Comparison of ENCODE assay signal across 20 cellular contexts in the genomic region with DNA sequence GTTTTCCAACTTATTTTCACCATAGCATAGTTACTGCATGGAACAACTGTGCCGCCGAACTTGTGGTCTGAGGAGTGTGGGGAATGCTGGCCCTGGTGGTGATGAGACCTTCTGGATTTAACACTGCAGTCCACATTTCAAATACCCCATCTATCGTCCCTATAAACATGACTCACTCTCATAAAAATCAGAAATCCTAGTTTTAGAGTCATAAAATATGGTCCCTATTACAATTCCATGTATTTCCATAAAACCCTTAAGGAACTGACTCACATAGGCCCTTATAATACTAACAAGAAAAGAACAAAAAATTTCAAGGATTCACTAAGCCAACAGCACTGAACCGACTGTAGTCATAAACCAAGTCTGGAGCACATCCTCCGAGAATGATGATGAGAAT.
A peak's percentile ranks its signal among the peaks of the same experiment; 100 is the strongest.
DNase-seq lines count a peak whose midpoint lies in the region; ATAC-seq and TF ChIP-seq lines count a peak whose summit lies in the region.
"Had no signal": no experiment of that assay in that cellular context is flagged by ENCODE, and none has a peak within 500 bp of the region (broad histone marks: within the 10 kb centered on the region; RNA-seq: fewer than 3 reads in every experiment).

No MANE protein-coding gene starts in this region.

- H3K79me2 ChIP-seq in smooth muscle cell (ENCODE audit: low read depth), result no peaks in the 10 kb centered on the region

- ATAC-seq in CD4-positive, alpha-beta T cell (ENCODE audit: poor library complexity), result no peak
- ATAC-seq in HG02884 (IDR thresholded peaks at IDR 0.05; ENCODE audit: unreplicated experiment) (no peak), HG02678 (IDR thresholded peaks at IDR 0.05; ENCODE audit: unreplicated experiment) (no peak)

- H3K9me3 Mint-ChIP-seq in CD4-positive, alpha-beta T cell, result no peaks in the 10 kb centered on the region
- peaks cover 14% of the 10 kb centered on the region for H3K9me3 Mint-ChIP-seq in endothelial cell (ENCODE audit: unreplicated experiment)

- TF ChIP-seq CTCF in CD4-positive, alpha-beta T cell (IDR thresholded peaks at IDR 0.05), result no peak
- TF ChIP-seq CTCF in endothelial cell (IDR thresholded peaks at IDR 0.05; ENCODE audit: unreplicated experiment) (no peak), smooth muscle cell (IDR thresholded peaks at IDR 0.05; ENCODE audit: borderline replicate concordance, insufficient read depth, poor library complexity, severe bottlenecking) (no peak)

- peaks cover 93% of the 10 kb centered on the region for H3K4me1 Mint-ChIP-seq in CD4-positive, alpha-beta T cell (ENCODE audit: low read depth)
- H3K4me1 Mint-ChIP-seq in endothelial cell (ENCODE audit: unreplicated experiment), result peaks cover 17% of the 10 kb centered on the region

- H3K36me3 Mint-ChIP-seq in CD4-positive, alpha-beta T cell (ENCODE audit: low read depth), result peaks cover 55% of the 10 kb centered on the region
- H3K36me3 Mint-ChIP-seq in endothelial cell (ENCODE audit: low read depth, unreplicated experiment), result peaks cover 16% of the 10 kb centered on the region

- H3K27ac ChIP-seq in CD4-positive, alpha-beta T cell (ENCODE audit: low read depth, low read length), result no peak overlapping the region
- peak overlapping the region; percentile 86 for H3K27ac ChIP-seq in smooth muscle cell (ENCODE audit: low read depth)
- H3K27ac ChIP-seq: cardiac muscle cell, hepatocyte, neutrophil, Peyer's patch, right atrium auricular region had no signal

- POLR2A ChIA-PET in CD4-positive, alpha-beta T cell (lab: Charles Lee), result no interaction called here

- H3K4me2 ChIP-seq in smooth muscle cell, result peak overlapping the region; percentile 70
- H3K4me2 ChIP-seq: hepatocyte had no signal

- H3K9ac ChIP-seq in smooth muscle cell (ENCODE audit: low read depth), result peak overlapping the region; percentile 27

- H3K27ac Mint-ChIP-seq in CD4-positive, alpha-beta T cell, result peak overlapping the region; percentile 94
- H3K27ac Mint-ChIP-seq in endothelial cell (ENCODE audit: unreplicated experiment), result peak overlapping the region; percentile 34
- H3K27ac Mint-ChIP-seq: H9 had no signal

- H3K9me3 ChIP-seq in CD4-positive, alpha-beta T cell (ENCODE audit: control insufficient read depth, low read length), result no peaks in the 10 kb centered on the region
- no peaks in the 10 kb centered on the region for H3K9me3 ChIP-seq in smooth muscle cell (replicated peaks; ENCODE audit: low read depth)
- H3K9me3 ChIP-seq: neutrophil, Peyer's patch, right atrium auricular region had no signal

- no peaks in the 10 kb centered on the region for H3K27me3 Mint-ChIP-seq in CD4-positive, alpha-beta T cell
- H3K27me3 Mint-ChIP-seq in endothelial cell (ENCODE audit: unreplicated experiment), result peaks cover 16% of the 10 kb centered on the region

- H3K4me3 Mint-ChIP-seq in CD4-positive, alpha-beta T cell, result no peak overlapping the region
- H3K4me3 Mint-ChIP-seq in endothelial cell (ENCODE audit: unreplicated experiment), result peak overlapping the region; percentile 33
- H3K4me3 Mint-ChIP-seq: H9 had no signal

- H3K36me3 ChIP-seq in smooth muscle cell (ENCODE audit: low read depth), result no peaks in the 10 kb centered on the region
- H3K36me3 ChIP-seq: cardiac muscle cell, neutrophil, Peyer's patch, right atrium auricular region had no signal

- H3K27me3 ChIP-seq in CD4-positive, alpha-beta T cell (ENCODE audit: control insufficient read depth, insufficient read depth, low read length), result no peaks in the 10 kb centered on the region
- no peaks in the 10 kb centered on the region for H3K27me3 ChIP-seq in smooth muscle cell (ENCODE audit: low read depth)
- H3K27me3 ChIP-seq: cardiac muscle cell, hepatocyte, neutrophil, Peyer's patch, right atrium auricular region had no signal

- H2AFZ ChIP-seq in smooth muscle cell (ENCODE audit: low read depth), result no peak overlapping the region
- H2AFZ ChIP-seq: hepatocyte had no signal

- peaks cover 7% of the 10 kb centered on the region for H3K4me1 ChIP-seq in smooth muscle cell (ENCODE audit: low read depth)

- H3K4me3 ChIP-seq in smooth muscle cell, result no peak overlapping the region
- H3K4me3 ChIP-seq: cardiac muscle cell, hepatocyte, Peyer's patch, right atrium auricular region had no signal

- CTCF ChIA-PET in CD4-positive, alpha-beta T cell (lab: Charles Lee), result no interaction called here

- 23% methylated on average over 5 of the region's 5 CpGs for WGBS in smooth muscle cell (ENCODE audit: low lambda C conversion rate)

- intact Hi-C loops in CD4-positive, alpha-beta T cell (cut with DNase I, micrococcal nuclease), result no loop called here

- DNase-seq in CD4-positive, alpha-beta T cell, result no peak
- DNase-seq in HT1080 (ENCODE audit: low read depth) (peak; percentile 23), endothelial cell (ENCODE audit: low spot score) (no peak), smooth muscle cell (lab: John Stamatoyannopoulos, UW; ENCODE audit: unreplicated experiment) (peak; percentile 6), kidney glomerular epithelial cell (lab: John Stamatoyannopoulos, UW) (no peak)
- DNase-seq in stimulated activated CD4-positive, alpha-beta T cell treated with anti-CD3 and anti-CD28 coated beads, Interleukin-1b, Interleukin-23, amount 100 ng/mL, for 48 hours, result no peak
- DNase-seq: activated CD4-positive, alpha-beta T cell treated with anti-CD3 and anti-CD28 coated beads, Interleukin-2, amount 50 U/mL, for 1 hour; DMS53; H9; kidney; NCI-H1436 treated with DMSO at 0.1 percent for 48 hours; NCI-H2227 treated with DMSO at 0.1 percent for 48 hours; Peyer's patch; stimulated activated CD4-positive, alpha-beta T cell treated with anti-CD3 and anti-CD28 coated beads, Interleukin-2, amount 100 ng/mL, for 24 hours had no signal

- H4K20me1 ChIP-seq in smooth muscle cell (ENCODE audit: low read depth), result no peaks in the 10 kb centered on the region

- peaks cover 3% of the 10 kb centered on the region for H3F3A ChIP-seq in smooth muscle cell (ENCODE audit: low read depth)

Comparison
In these comparisons a context has a peak if more than half of its experiments do, and no peak if none do; other contexts are left out.
1. DNase-seq: peak in HT1080 (single experiment) and smooth muscle cell (single experiment); none in CD4-positive, alpha-beta T cell (0 of 10), endothelial cell (single experiment), kidney glomerular epithelial cell (single experiment) and stimulated activated CD4-positive, alpha-beta T cell treated with anti-CD3 and anti-CD28 coated beads, Interleukin-1b, Interleukin-23, amount 100 ng/mL, for 48 hours (single experiment).